Comparison of ENCODE assay signal across 14 cellular contexts in genomic region chr5:174549254-174549653, GRCh38.
"Had no signal": no experiment of that assay in that cellular context is flagged by ENCODE, and none has a peak within 500 bp of the region (broad histone marks: within the 10 kb centered on the region; RNA-seq: fewer than 3 reads in every experiment).

No MANE protein-coding gene starts in this region.

- ATAC-seq: activated CD4-positive, CD25-positive, alpha-beta regulatory T cell treated with anti-CD3 and anti-CD28 coated beads, Interleukin-2, amount 50 U/mL, for 24 hours; activated T-helper 17 cell treated with anti-CD3 and anti-CD28 coated beads, Interleukin-2, amount 50 U/mL, for 72 hours; mucosa of descending colon; naive thymus-derived CD8-positive, alpha-beta T cell; stimulated activated naive CD8-positive, alpha-beta T cell treated with anti-CD3 and anti-CD28 coated beads, Interleukin-15, Interleukin-2, amounts not matched to agents 100 U/mL and 50 U/mL, for 24 hours had no signal

- H3K9me3 ChIP-seq: left ventricle myocardium inferior, mucosa of descending colon had no signal

- H3K4me1 ChIP-seq: left ventricle myocardium inferior had no signal

- DNase-seq: activated naive CD4-positive, alpha-beta T cell treated with Interleukin-2 at 50 U/mL for 16 hours; activated T-cell treated with anti-CD3 and anti-CD28 coated beads for 4 hours; kidney; left ventricle myocardium inferior; mucosa of descending colon; naive thymus-derived CD8-positive, alpha-beta T cell; retina; stimulated activated CD4-positive, alpha-beta T cell treated with anti-CD3 and anti-CD28 coated beads, Interleukin-4, amount 100 ng/mL, for 24 hours; stimulated activated CD8-positive, alpha-beta memory T cell treated with anti-CD3 and anti-CD28 coated beads, Interleukin-4, amount 100 ng/mL, for 48 hours; stimulated activated naive CD8-positive, alpha-beta T cell treated with anti-CD3 and anti-CD28 coated beads, Interleukin-15, Interleukin-2, amounts not matched to agents 100 U/mL and 50 U/mL, for 24 hours had no signal

- H3K27ac ChIP-seq: left ventricle myocardium inferior, parathyroid adenoma, skin epidermis had no signal

- H3K36me3 ChIP-seq: left ventricle myocardium inferior had no signal

- H3K4me3 ChIP-seq: left ventricle myocardium inferior, mucosa of descending colon, skin epidermis had no signal
